7 cellular contexts compared by ENCODE assay signal in the genomic region with DNA sequence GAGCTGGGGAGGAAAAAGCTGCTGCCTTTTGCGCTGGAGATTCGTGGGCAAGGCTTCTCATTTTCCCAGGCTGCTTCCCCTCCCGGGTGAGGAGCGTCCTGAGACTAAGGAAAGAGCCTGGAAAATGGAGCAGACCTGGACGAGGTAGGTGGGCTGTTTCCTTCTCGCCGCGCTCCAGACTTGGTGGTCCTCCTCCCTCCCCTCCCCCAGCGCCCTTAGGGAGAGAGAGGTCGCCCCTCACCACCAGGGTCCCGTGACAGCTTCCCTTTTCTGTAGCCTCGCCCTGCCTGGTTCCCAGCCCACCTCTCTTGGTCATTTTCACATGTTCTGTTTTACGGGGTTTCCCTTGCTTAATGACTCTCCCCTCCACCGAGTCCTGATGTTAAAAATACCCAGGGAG. TPM values are rescaled to one million over a fixed set of nuclear protein-coding genes. Genes with fewer than 3 reads are reported as not detected.
DNase-seq lines count a peak whose midpoint lies in the region; ATAC-seq, FAIRE-seq and TF ChIP-seq lines count a peak whose summit lies in the region.
"Not testable (repeated sequence)": the region's sequence is repeated elsewhere in the genome, so short reads cannot be mapped to it uniquely, and the experiment has no call there.

No MANE protein-coding gene starts in this region.

- H3K27ac Mint-ChIP-seq in GM23338; T-helper 17 cell; stimulated activated naive CD8-positive, alpha-beta T cell treated with anti-CD3 and anti-CD28 coated beads, Interleukin-15, amount 100 ng/mL, for 72 hours: not testable (repeated sequence)

- not testable (repeated sequence) for H3K27me3 Mint-ChIP-seq in GM23338 (ENCODE audit: insufficient read depth, low read depth, poor library complexity); T-helper 17 cell; stimulated activated naive CD8-positive, alpha-beta T cell treated with anti-CD3 and anti-CD28 coated beads, Interleukin-15, amount 100 ng/mL, for 72 hours

- not testable (repeated sequence) for TF ChIP-seq EP300 in GM12878 (IDR thresholded peaks at IDR 0.05; ENCODE audit: borderline replicate concordance in 1 of 2, control insufficient read depth in 1 of 2, low read depth in 2 of 2, low read length in 2 of 2); HepG2 (IDR thresholded peaks at IDR 0.05; ENCODE audit: low read depth in 2 of 2, low read length in 2 of 2); HepG2 (CRISPR knock-in tag; IDR thresholded peaks at IDR 0.05; ENCODE audit: borderline replicate concordance)

- BruUV-seq in GM12878 (replicated peaks; lab: Mats Ljungman, UMichigan); HepG2 (replicated peaks; lab: Mats Ljungman, UMichigan): not testable (repeated sequence)

- intact Hi-C loops in GM12878 (cut with micrococcal nuclease; ENCODE audit: unreplicated experiment); heart left ventricle (cut with DNase I); HepG2 (cut with micrococcal nuclease; ENCODE audit: unreplicated experiment): not testable (repeated sequence)

- not testable (repeated sequence) for H4K20me1 ChIP-seq in GM23338 (replicated peaks; ENCODE audit: insufficient read depth); GM12878 (ENCODE audit: control insufficient read depth, insufficient read depth); HepG2 (ENCODE audit: insufficient read depth, low read length)

- not testable (repeated sequence) for DNase-seq in GM23338 (ENCODE audit: low spot score); T-helper 17 cell; GM12878 (ENCODE audit: low read depth, low spot score); heart left ventricle; HepG2 (ENCODE audit: low spot score); omental fat pad (ENCODE audit: low spot score); stimulated activated naive CD8-positive, alpha-beta T cell treated with anti-CD3 and anti-CD28 coated beads, Interleukin-15, amount 100 ng/mL, for 72 hours

- H3K9me3 ChIP-seq in T-helper 17 cell (ENCODE audit: control insufficient read depth, low read length, poor library complexity, severe bottlenecking); GM12878 (replicated peaks; ENCODE audit: control insufficient read depth, insufficient read depth, low read length); heart left ventricle; HepG2 (ENCODE audit: low read length): not testable (repeated sequence)

- not testable (repeated sequence) for H3K36me3 ChIP-seq in GM23338 (ENCODE audit: insufficient read depth); GM12878 (ENCODE audit: control insufficient read depth in 2 of 2, insufficient read depth in 2 of 2, low read length in 1 of 2); heart left ventricle; HepG2 (replicated peaks in 1 of 2; ENCODE audit: control insufficient read depth in 1 of 2, insufficient read depth in 2 of 2, low read length in 2 of 2)

- not testable (repeated sequence) for H3K27ac ChIP-seq in GM23338 (ENCODE audit: low read depth); GM12878 (ENCODE audit: control insufficient read depth, insufficient read depth); heart left ventricle; HepG2 (ENCODE audit: extremely low read length, insufficient read depth, low read length)

- H3K79me2 ChIP-seq in GM23338 (replicated peaks; ENCODE audit: insufficient read depth); GM12878 (ENCODE audit: control insufficient read depth, insufficient read depth, low read length); HepG2 (ENCODE audit: insufficient read depth, low read length): not testable (repeated sequence)

- peak; percentile 55 for ATAC-seq in GM23338
- peak; percentile 9 for ATAC-seq in T-helper 17 cell
- peak; percentile 55 for ATAC-seq in GM12878
- peak; percentile 11 to 26 (median 24) for ATAC-seq in heart left ventricle
- ATAC-seq in HepG2 = peak; percentile 71
- peak; percentile 68 for ATAC-seq in omental fat pad (ENCODE audit: low FRiP score)
- ATAC-seq in stimulated activated naive CD8-positive, alpha-beta T cell treated with anti-CD3 and anti-CD28 coated beads, Interleukin-15, amount 100 ng/mL, for 72 hours = peak; percentile 34

- SMC1A ChIA-PET in GM12878 (lab: Charles Lee; ENCODE audit: uncharacterized antibody, unreplicated experiment) = not testable (repeated sequence)

- not testable (repeated sequence) for TF ChIP-seq POLR2A in GM12878 (IDR thresholded peaks at IDR 0.05; ENCODE audit: low read depth, low read length); heart left ventricle (IDR thresholded peaks at IDR 0.05); HepG2 (IDR thresholded peaks at IDR 0.05; ENCODE audit: insufficient read depth in 1 of 2, low read depth in 2 of 2, low read length in 2 of 2)

- not testable (repeated sequence) for H3K4me3 ChIP-seq in GM23338; GM12878; heart left ventricle; HepG2 (replicated peaks in 1 of 3; ENCODE audit: insufficient read depth in 1 of 3, low read depth in 2 of 3, low read length in 3 of 3)

- not testable (repeated sequence) for TF ChIP-seq RAD21 in GM12878 (IDR thresholded peaks at IDR 0.05; ENCODE audit: insufficient read depth, low read depth, low read length); HepG2 (CRISPR knock-in tag; IDR thresholded peaks at IDR 0.05)

- not testable (repeated sequence) for H2AFZ ChIP-seq in GM23338; GM12878 (ENCODE audit: control insufficient read depth, low read depth, low read length); HepG2 (ENCODE audit: low read length)

- not testable (repeated sequence) for H3K4me2 ChIP-seq in GM23338; GM12878 (ENCODE audit: control insufficient read depth, insufficient read depth); HepG2 (ENCODE audit: low read depth, low read length)

- H3F3A ChIP-seq in GM23338 (replicated peaks; ENCODE audit: low read depth) = not testable (repeated sequence)

- H3K36me3 Mint-ChIP-seq in GM23338 (ENCODE audit: low read depth); T-helper 17 cell (ENCODE audit: low read depth): not testable (repeated sequence)

- not testable (repeated sequence) for TF ChIP-seq CTCF in GM23338 (conservative IDR thresholded peaks at IDR 0.05; ENCODE audit: low read depth in 2 of 2); GM12878 (IDR thresholded peaks at IDR 0.05 in 2 of 3, conservative IDR thresholded peaks at IDR 0.05 in 1 of 3; ENCODE audit: control insufficient read depth in 2 of 3, extremely low read depth in 1 of 3, insufficient read depth in 1 of 3, low read depth in 3 of 3, low read length in 3 of 3); heart left ventricle (IDR thresholded peaks at IDR 0.05); HepG2 (CRISPR knock-in tag; IDR thresholded peaks at IDR 0.05); omental fat pad (IDR thresholded peaks at IDR 0.05)

- FAIRE-seq in GM12878 (lab: Jason Lieb, UNC); HepG2 (lab: Jason Lieb, UNC): not testable (repeated sequence)

- not testable (repeated sequence) for H3K9me3 Mint-ChIP-seq in GM23338; stimulated activated naive CD8-positive, alpha-beta T cell treated with anti-CD3 and anti-CD28 coated beads, Interleukin-15, amount 100 ng/mL, for 72 hours

- H3K4me1 ChIP-seq in GM23338 (ENCODE audit: insufficient read depth); GM12878 (ENCODE audit: control insufficient read depth, insufficient read depth, low read length); heart left ventricle; HepG2 (ENCODE audit: insufficient read depth, low read length): not testable (repeated sequence)

- POLR2A ChIA-PET in GM12878 (lab: Charles Lee); HepG2 (lab: Yijun Ruan, JAX): not testable (repeated sequence)

- CTCF ChIA-PET in GM12878 (lab: Yijun Ruan, JAX); HepG2 (lab: Yijun Ruan, JAX; ENCODE audit: low intra/inter-chr PET ratio, low total read pairs): not testable (repeated sequence)

- H3K27me3 ChIP-seq in GM23338 (ENCODE audit: insufficient read depth); GM12878 (replicated peaks in 1 of 2; ENCODE audit: control insufficient read depth in 2 of 2, insufficient read depth in 2 of 2, low read length in 1 of 2); heart left ventricle; HepG2 (ENCODE audit: control insufficient read depth in 1 of 2, insufficient read depth in 2 of 2, low read length in 2 of 2): not testable (repeated sequence)

- H3K4me3 Mint-ChIP-seq in GM23338; T-helper 17 cell; stimulated activated naive CD8-positive, alpha-beta T cell treated with anti-CD3 and anti-CD28 coated beads, Interleukin-15, amount 100 ng/mL, for 72 hours: not testable (repeated sequence)

- WGBS in GM12878 (ENCODE audit: insufficient coverage, insufficient replicate concordance, low lambda C conversion rate, missing lambda C conversion rate) = no CpG with 5 or more reads among the region's 14 CpGs
- no CpG with 5 or more reads among the region's 14 CpGs for WGBS in heart left ventricle, 4 donors
- no CpG with 5 or more reads among the region's 14 CpGs for WGBS in HepG2 (ENCODE audit: low lambda C conversion rate)

- in situ Hi-C loops in GM12878 (cut with MboI); HepG2 (cut with HindIII; ENCODE audit: extremely low pct_ligation_motif_present, low pct_unique_long_range_greater_than_20kb): not testable (repeated sequence)

- not testable (repeated sequence) for H3K4me1 Mint-ChIP-seq in GM23338; T-helper 17 cell; stimulated activated naive CD8-positive, alpha-beta T cell treated with anti-CD3 and anti-CD28 coated beads, Interleukin-15, amount 100 ng/mL, for 72 hours

- H3K9me2 ChIP-seq in GM23338 (ENCODE audit: insufficient read depth) = not testable (repeated sequence)

- H3K9ac ChIP-seq in GM12878 (ENCODE audit: control insufficient read depth, insufficient read depth, low read length); HepG2 (ENCODE audit: insufficient read depth, low read depth, low read length): not testable (repeated sequence)

- RAD21 ChIA-PET in GM12878 (lab: Charles Lee; ENCODE audit: unreplicated experiment) = not testable (repeated sequence)

RNA-seq across cellular contexts. Expression of a gene that starts 0.4 kb away (rescaled TPM):
- 26.8 and 35.2 TPM in 2 replicates for total RNA-seq in GM23338 (2014; rRNA removed; shearing (Covaris generic))
- 12.9 and 16.5 TPM in 2 replicates for polyA plus RNA-seq in GM23338 (2016; fragmentation: Nextera tagmentation; extraction: Ambion mirVana)
- total RNA-seq in T-helper 17 cell = 10 to 100 TPM; 36.2 to 43.2 TPM
- total RNA-seq in GM12878 (2013; cell fraction: nucleolus; rRNA removed) = 15.0 and 15.4 TPM in 2 replicates
- total RNA-seq in GM12878 (2014; rRNA removed) = 3.4 and 4.6 TPM in 2 replicates
- total RNA-seq in GM12878 (2014; rRNA removed; fragmentation: Illumina TruSeq; extraction: Trizol) = 5.0 and 5.1 TPM in 2 replicates
- total RNA-seq in GM12878 (2021) = 7.4 and 8.2 TPM in 2 replicates
- 5.8 TPM for polyA plus RNA-seq in GM12878 (2011; ENCODE audit: low read depth)
- polyA plus RNA-seq in GM12878 (2011; rRNA removed) = 9.0 and 9.4 TPM in 2 replicates
- 5.1 and 5.2 TPM in 2 replicates for polyA plus RNA-seq in GM12878 (2011; cell fraction: cytosol; rRNA removed)
- polyA plus RNA-seq in GM12878 (2011; cell fraction: nucleus; rRNA removed) = 13.9 and 14.3 TPM in 2 replicates
- polyA plus RNA-seq in GM12878 (2012) = 5.4 and 6.4 TPM in 2 replicates
- polyA plus RNA-seq in GM12878 (2014; fragmentation: Illumina TruSeq; extraction: Trizol) = 5.9 and 8.0 TPM in 2 replicates
- polyA plus RNA-seq in GM12878 (2014; fragmentation: Nextera tagmentation; extraction: Ambion mirVana) = 1 to 10 TPM; 3.5 to 3.6 TPM
- polyA plus RNA-seq in GM12878 (2014; rRNA removed) = 3.5 and 4.6 TPM in 2 replicates
- 1 to 10 TPM; 7.9 to 8.3 TPM for polyA plus RNA-seq in GM12878 (2016; fragmentation: Nextera tagmentation; extraction: Ambion mirVana)
- 8.4 and 12.3 TPM in 2 replicates for polyA minus RNA-seq in GM12878 (2011; rRNA and poly(A)+ RNA removed)
- 4.1 and 8.1 TPM in 2 replicates for polyA minus RNA-seq in GM12878 (2011; cell fraction: cytosol; rRNA and poly(A)+ RNA removed)
- polyA minus RNA-seq in GM12878 (2011; cell fraction: nucleus; rRNA and poly(A)+ RNA removed) = 15.1 and 24.9 TPM in 2 replicates
- 1,000 to 10,000 TPM; 1,299 to 2,892 (median 2,435) TPM for total RNA-seq in heart left ventricle
- 100 to 1,000 TPM; 614 to 835 TPM for polyA plus RNA-seq in heart left ventricle
- total RNA-seq in HepG2 (2016; rRNA removed; fragmentation: Illumina TruSeq; extraction: Trizol) = 10.3 and 16.1 TPM in 2 replicates
- total RNA-seq in HepG2 (2016; cell fraction: cytosol; rRNA removed; fragmentation: Illumina TruSeq; extraction: Trizol; ENCODE audit: low read depth) = 2.7 and 3.1 TPM in 2 replicates
- total RNA-seq in HepG2 (2016; cell fraction: insoluble cytoplasmic fraction; rRNA removed; fragmentation: Illumina TruSeq; extraction: Trizol) = 10.5 and 14.2 TPM in 2 replicates
- 6.6 and 7.5 TPM in 2 replicates for total RNA-seq in HepG2 (2016; cell fraction: membrane; rRNA removed; fragmentation: Illumina TruSeq; extraction: Trizol)
- total RNA-seq in HepG2 (2016; cell fraction: nucleus; rRNA removed; fragmentation: Illumina TruSeq; extraction: Trizol) = 14.6 and 15.3 TPM in 2 replicates
- 4.8 and 5.9 TPM in 2 replicates for polyA plus RNA-seq in HepG2 (2011; rRNA removed)
- polyA plus RNA-seq in HepG2 (2011; cell fraction: cytosol; rRNA removed) = 3.2 and 3.3 TPM in 2 replicates
- 8.7 and 9.7 TPM in 2 replicates for polyA plus RNA-seq in HepG2 (2011; cell fraction: nucleus; rRNA removed)
- 4.2 and 5.9 TPM in 2 replicates for polyA plus RNA-seq in HepG2 (2012)
- 1.9 and 2.5 TPM in 2 replicates for polyA plus RNA-seq in HepG2 (2016; cell fraction: cytosol; fragmentation: Illumina TruSeq; extraction: Trizol; ENCODE audit: low read depth)
- polyA plus RNA-seq in HepG2 (2016; cell fraction: insoluble cytoplasmic fraction; fragmentation: Illumina TruSeq; extraction: Trizol; ENCODE audit: low read depth) = 19.1 and 19.5 TPM in 2 replicates
- polyA plus RNA-seq in HepG2 (2016; cell fraction: membrane; fragmentation: Illumina TruSeq; extraction: Trizol; ENCODE audit: low read depth) = 4.1 and 4.8 TPM in 2 replicates
- polyA plus RNA-seq in HepG2 (2016; cell fraction: nucleus; fragmentation: Illumina TruSeq; extraction: Trizol; ENCODE audit: insufficient read depth, low read depth) = 17.7 and 22.8 TPM in 2 replicates
- polyA minus RNA-seq in HepG2 (2011; rRNA and poly(A)+ RNA removed; ENCODE audit: low replicate concordance) = 8.7 and 11.6 TPM in 2 replicates
- polyA minus RNA-seq in HepG2 (2011; cell fraction: cytosol; rRNA and poly(A)+ RNA removed) = 7.1 and 8.3 TPM in 2 replicates
- polyA minus RNA-seq in HepG2 (2011; cell fraction: nucleus; rRNA and poly(A)+ RNA removed) = 17.4 and 19.7 TPM in 2 replicates
- total RNA-seq in omental fat pad = 10 to 100 TPM; 54.1 to 83.5 (median 59.1) TPM

Comparison
In these comparisons a context has a peak if more than half of its experiments do, and no peak if none do; other contexts are left out.
1. ATAC-seq: peak in every context shown above with its lines; median percentile 71 in HepG2; 68 in omental fat pad; 55 in GM23338; 55 in GM12878; 34 in stimulated activated naive CD8-positive, alpha-beta T cell treated with anti-CD3 and anti-CD28 coated beads, Interleukin-15, amount 100 ng/mL, for 72 hours; 24 in heart left ventricle; 9 in T-helper 17 cell.
2. RNA of a gene that starts 0.4 kb away (total RNA-seq): 1,299 to 2,892 TPM in heart left ventricle; 54.1 to 83.5 TPM in omental fat pad, 36.2 to 43.2 TPM in T-helper 17 cell, 26.8 to 35.2 TPM in GM23338, 2.7 to 16.1 TPM in HepG2 and 3.4 to 15.4 TPM in GM12878; every median in the first group is over 10 times any median in the second.